In the genomic region with DNA sequence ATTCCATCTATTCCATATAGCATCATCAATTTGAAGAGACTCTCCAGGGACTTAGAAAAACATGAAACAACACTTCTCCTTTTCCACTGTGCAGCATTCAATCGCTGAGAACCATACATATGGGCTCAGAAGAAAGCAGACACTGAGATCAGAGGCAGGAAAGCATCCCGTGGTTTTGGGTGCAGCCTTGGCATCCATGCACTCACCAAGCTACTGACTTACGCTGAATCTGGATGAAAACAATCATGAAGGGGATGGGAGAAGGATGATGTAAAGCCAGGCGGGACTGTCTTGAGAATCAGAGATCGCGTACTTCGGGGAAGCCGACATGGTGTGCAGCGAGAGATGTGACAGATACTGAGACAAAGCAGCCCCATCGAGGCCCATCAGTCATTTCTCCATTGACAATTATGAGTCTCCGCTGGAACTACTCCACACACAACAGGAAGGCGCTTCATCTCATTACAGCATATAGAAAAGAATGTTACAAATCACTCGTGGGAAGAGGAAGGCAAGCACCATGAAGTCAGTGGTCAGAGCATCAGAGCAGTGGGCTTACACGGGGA, we compare ENCODE assay signal across 14 cellular contexts. TPM values are rescaled to one million over a fixed set of nuclear protein-coding genes. Genes with fewer than 3 reads are reported as not detected.
DNase-seq lines count a peak whose midpoint lies in the region; FAIRE-seq and TF ChIP-seq lines count a peak whose summit lies in the region.
"Had no signal": no experiment of that assay in that cellular context is flagged by ENCODE, and none has a peak within 500 bp of the region (broad histone marks: within the 10 kb centered on the region; RNA-seq: fewer than 3 reads in every experiment).

No MANE protein-coding gene starts in this region.

- H3K27me3 Mint-ChIP-seq in activated naive CD4-positive, alpha-beta T cell treated with anti-CD3 and anti-CD28 coated beads for 36 hours (ENCODE audit: low read depth), result no peaks in the 10 kb centered on the region
- peaks cover 32% of the 10 kb centered on the region for H3K27me3 Mint-ChIP-seq in activated naive CD4-positive, alpha-beta T cell treated with anti-CD3 and anti-CD28 coated beads, Interleukin-2, amount 10 ng/mL, durations not matched to agents 7 days and 5 days
- H3K27me3 Mint-ChIP-seq in type B pancreatic cell, result peaks cover 30% of the 10 kb centered on the region

- intact Hi-C loops in activated naive CD4-positive, alpha-beta T cell treated with anti-CD3 and anti-CD28 coated beads for 36 hours (cut with micrococcal nuclease), result no loop called here

- CTCF ChIA-PET in activated naive CD4-positive, alpha-beta T cell treated with anti-CD3 and anti-CD28 coated beads for 36 hours (lab: Charles Lee), result interaction anchor here (1.4 kb wide), 1 partner anchor 20 kb away, joined by 3 read pairs; no protein-coding TSS in a partner anchor
- CTCF ChIA-PET in activated naive CD4-positive, alpha-beta T cell treated with anti-CD3 and anti-CD28 coated beads, Interleukin-2, amount 10 ng/mL, durations not matched to agents 7 days and 5 days (lab: Charles Lee), result interaction anchor here (0.7 kb wide), 1 partner anchor 234 kb away, joined by 3 read pairs; no protein-coding TSS in a partner anchor

- peaks cover 39% of the 10 kb centered on the region for H3K4me1 Mint-ChIP-seq in activated naive CD4-positive, alpha-beta T cell treated with anti-CD3 and anti-CD28 coated beads for 36 hours (ENCODE audit: low read depth)
- H3K4me1 Mint-ChIP-seq in activated naive CD4-positive, alpha-beta T cell treated with anti-CD3 and anti-CD28 coated beads, Interleukin-2, amount 10 ng/mL, durations not matched to agents 7 days and 5 days, result peaks cover 49% of the 10 kb centered on the region
- H3K4me1 Mint-ChIP-seq in type B pancreatic cell (ENCODE audit: unreplicated experiment), result peaks cover 38% of the 10 kb centered on the region

- no peak for TF ChIP-seq CTCF in bronchial epithelial cell (IDR thresholded peaks at IDR 0.05; ENCODE audit: insufficient read depth, low read length, severe bottlenecking)
- no peak for TF ChIP-seq CTCF in type B pancreatic cell (conservative IDR thresholded peaks at IDR 0.05)
- TF ChIP-seq CTCF in foreskin fibroblast (IDR thresholded peaks at IDR 0.05; ENCODE audit: low read depth, low read length), result no peak

- H3K9me3 Mint-ChIP-seq in activated naive CD4-positive, alpha-beta T cell treated with anti-CD3 and anti-CD28 coated beads for 36 hours, result peaks cover 5% of the 10 kb centered on the region
- peaks cover 13% of the 10 kb centered on the region for H3K9me3 Mint-ChIP-seq in activated naive CD4-positive, alpha-beta T cell treated with anti-CD3 and anti-CD28 coated beads, Interleukin-2, amount 10 ng/mL, durations not matched to agents 7 days and 5 days
- H3K9me3 Mint-ChIP-seq in type B pancreatic cell, result peaks cover 9% of the 10 kb centered on the region

- DNase-seq in activated naive CD4-positive, alpha-beta T cell treated with anti-CD3 and anti-CD28 coated beads for 36 hours, result peak; percentile 35
- DNase-seq in activated naive CD4-positive, alpha-beta T cell treated with anti-CD3 and anti-CD28 coated beads, Interleukin-2, amount 10 ng/mL, durations not matched to agents 7 days and 5 days, result no peak
- DNase-seq in NCI-H226, result peak; percentile 21
- no peak for DNase-seq in bronchial epithelial cell (ENCODE audit: low read depth)
- no peak for DNase-seq in type B pancreatic cell (ENCODE audit: extremely low spot score, unreplicated experiment)
- no peak for DNase-seq in NOMO-1 treated with dmso at 0.1 percent for 144 hours (lab: John Stamatoyannopoulos, UW; ENCODE audit: unreplicated experiment)
- DNase-seq in foreskin fibroblast, result no peak
- DNase-seq: NCI-H1436; NCI-H2081; NCI-H2227 treated with DMSO at 0.1 percent for 48 hours; NCI-H69; NK-92 treated with Interleukin-12 subunit alpha and Interleukin-12 subunit beta, amount 100 ng/mL, for 24 hours had no signal

- no peaks in the 10 kb centered on the region for H3K36me3 ChIP-seq in bronchial epithelial cell (ENCODE audit: control insufficient read depth, insufficient read depth, low read length)
- H3K36me3 ChIP-seq: BLaER1 treated with 17β-estradiol and CSF1 and Interleukin-3, amounts not matched to agents 10 nM and 100 nM had no signal

- no peak overlapping the region for H3K4me3 ChIP-seq in bronchial epithelial cell (ENCODE audit: low read depth, low read length)
- H3K4me3 ChIP-seq in foreskin fibroblast (ENCODE audit: low read depth in 1 of 2, low read length in 2 of 2), result no peak overlapping the region
- H3K4me3 ChIP-seq: BLaER1 treated with 17β-estradiol and CSF1 and Interleukin-3, amounts not matched to agents 10 nM and 100 nM had no signal

- H3K36me3 Mint-ChIP-seq in activated naive CD4-positive, alpha-beta T cell treated with anti-CD3 and anti-CD28 coated beads for 36 hours (ENCODE audit: low read depth), result no peaks in the 10 kb centered on the region
- H3K36me3 Mint-ChIP-seq in activated naive CD4-positive, alpha-beta T cell treated with anti-CD3 and anti-CD28 coated beads, Interleukin-2, amount 10 ng/mL, durations not matched to agents 7 days and 5 days, result peaks cover 26% of the 10 kb centered on the region
- no peaks in the 10 kb centered on the region for H3K36me3 Mint-ChIP-seq in type B pancreatic cell

- peak; percentile 73 for FAIRE-seq in bronchial epithelial cell (lab: Jason Lieb, UNC)
- FAIRE-seq: H1 had no signal

- H3K27me3 ChIP-seq in bronchial epithelial cell (ENCODE audit: control insufficient read depth, insufficient read depth, low read length), result no peaks in the 10 kb centered on the region

- no peak overlapping the region for H3K27ac Mint-ChIP-seq in activated naive CD4-positive, alpha-beta T cell treated with anti-CD3 and anti-CD28 coated beads for 36 hours
- H3K27ac Mint-ChIP-seq in activated naive CD4-positive, alpha-beta T cell treated with anti-CD3 and anti-CD28 coated beads, Interleukin-2, amount 10 ng/mL, durations not matched to agents 7 days and 5 days, result no peak overlapping the region
- H3K27ac Mint-ChIP-seq in type B pancreatic cell, result peak overlapping the region; percentile 26

- H3K4me3 Mint-ChIP-seq in activated naive CD4-positive, alpha-beta T cell treated with anti-CD3 and anti-CD28 coated beads for 36 hours, result no peak overlapping the region
- H3K4me3 Mint-ChIP-seq in activated naive CD4-positive, alpha-beta T cell treated with anti-CD3 and anti-CD28 coated beads, Interleukin-2, amount 10 ng/mL, durations not matched to agents 7 days and 5 days, result no peak overlapping the region
- H3K4me3 Mint-ChIP-seq in type B pancreatic cell, result peak overlapping the region; percentile 19

RNA-seq across cellular contexts. Expression of gene TIAM1, which starts 2.3 kb away (rescaled TPM):
- total RNA-seq in activated naive CD4-positive, alpha-beta T cell treated with anti-CD3 and anti-CD28 coated beads for 36 hours, result 10 to 100 TPM; 50.1 to 51.0 TPM
- total RNA-seq in bronchial epithelial cell (8.4 and 31.6 TPM in 2 replicates), type B pancreatic cell (ENCODE audit: low replicate concordance) (49.3 and 67.6 TPM in 2 replicates)

Comparison
In these comparisons a context has a peak if more than half of its experiments do, and no peak if none do; other contexts are left out.
1. DNase-seq: peak in activated naive CD4-positive, alpha-beta T cell treated with anti-CD3 and anti-CD28 coated beads for 36 hours (single experiment) and NCI-H226 (single experiment); none in activated naive CD4-positive, alpha-beta T cell treated with anti-CD3 and anti-CD28 coated beads, Interleukin-2, amount 10 ng/mL, durations not matched to agents 7 days and 5 days (single experiment), bronchial epithelial cell (single experiment), type B pancreatic cell (single experiment), NOMO-1 treated with dmso at 0.1 percent for 144 hours (single experiment) and foreskin fibroblast (0 of 2).